In genomic region chr20:833450-834150, GRCh38 we compare ENCODE assay signal across 2 cellular contexts.
TF ChIP-seq lines count a peak whose summit lies in the region.

FAM110A (plus strand) TSS chr20:833715; CDS start chr20:844805, 11,090 bp downstream.

TF ChIP-seq in IMR-90, 13 proteins besides CTCF, POLR2A, EP300 and RAD21:
- no peak; the same call in 1 of the 2 replicates for TF ChIP-seq CHD1 (IDR thresholded peaks at IDR 0.05; ENCODE audit: low read depth, low read length)
- TF ChIP-seq RCOR1 (IDR thresholded peaks at IDR 0.05; ENCODE audit: insufficient replicate concordance, low read length): no peak
- TF ChIP-seq MAFK (IDR thresholded peaks at IDR 0.05; ENCODE audit: low read depth, low read length): no peak
- no peak for TF ChIP-seq RFX5 (IDR thresholded peaks at IDR 0.05; ENCODE audit: low read depth, low read length)
- peak; percentile 94 for TF ChIP-seq BHLHE40 (IDR thresholded peaks at IDR 0.05; ENCODE audit: low read depth, low read length)
- no peak for TF ChIP-seq ELK1 (IDR thresholded peaks at IDR 0.05; ENCODE audit: borderline replicate concordance, low read depth, low read length)
- TF ChIP-seq USF2 (IDR thresholded peaks at IDR 0.05; ENCODE audit: low read depth, low read length): no peak
- TF ChIP-seq MAZ (IDR thresholded peaks at IDR 0.05; ENCODE audit: borderline replicate concordance, low read depth, low read length): peak; percentile 96
- peak; percentile 65; the same call in 1 of the 2 replicates for TF ChIP-seq MXI1 (IDR thresholded peaks at IDR 0.05; ENCODE audit: borderline replicate concordance, low read depth, low read length)
- TF ChIP-seq CEBPB (IDR thresholded peaks at IDR 0.05; ENCODE audit: low read depth, low read length): no peak
- TF ChIP-seq SMC3 (IDR thresholded peaks at IDR 0.05; ENCODE audit: low read depth, low read length): no peak

TF ChIP-seq in endothelial cell of umbilical vein, 7 proteins besides CTCF, POLR2A, EP300 and RAD21:
- no peak for TF ChIP-seq JUN (IDR thresholded peaks at IDR 0.05; ENCODE audit: borderline replicate concordance, insufficient read depth, insufficient read length, low read depth)
- peak; percentile 94 for TF ChIP-seq POLR2AphosphoS5 (IDR thresholded peaks at IDR 0.05; ENCODE audit: insufficient read depth, low read depth, low read length)
- TF ChIP-seq EZH2 (IDR thresholded peaks at IDR 0.05; ENCODE audit: borderline replicate concordance, low read depth, low read length, severe bottlenecking): no peak
TF ChIP-seq in endothelial cell of umbilical vein: peak in this region for 1.
